In genomic region chr15:75453703-75454470, GRCh38 we compare ENCODE assay signal across 1 cellular context.
TF ChIP-seq lines count a peak whose summit lies in the region.

No MANE protein-coding gene starts in this region.

TF ChIP-seq in HEK293, 187 proteins besides CTCF, POLR2A, EP300 and RAD21 (continued from another document):
- TF ChIP-seq ZBTB11 (tag by site-specific recombination; conservative IDR thresholded peaks at IDR 0.05; ENCODE audit: low read depth), result peak; percentile 90
- no peak for TF ChIP-seq ZNF416 (tag by site-specific recombination; IDR thresholded peaks at IDR 0.05)
- TF ChIP-seq, protein P1, sequence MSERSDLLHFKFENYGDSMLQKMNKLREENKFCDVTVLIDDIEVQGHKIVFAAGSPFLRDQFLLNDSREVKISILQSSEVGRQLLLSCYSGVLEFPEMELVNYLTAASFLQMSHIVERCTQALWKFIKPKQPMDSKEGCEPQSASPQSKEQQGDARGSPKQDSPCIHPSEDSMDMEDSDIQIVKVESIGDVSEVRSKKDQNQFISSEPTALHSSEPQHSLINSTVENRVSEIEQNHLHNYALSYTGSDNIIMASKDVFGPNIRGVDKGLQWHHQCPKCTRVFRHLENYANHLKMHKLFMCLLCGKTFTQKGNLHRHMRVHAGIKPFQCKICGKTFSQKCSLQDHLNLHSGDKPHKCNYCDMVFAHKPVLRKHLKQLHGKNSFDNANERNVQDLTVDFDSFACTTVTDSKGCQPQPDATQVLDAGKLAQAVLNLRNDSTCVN (tag by site-specific recombination; optimal IDR thresholded peaks at IDR 0.05), result peak; percentile 63
- peak; percentile 72; the same call in 1 of the 2 replicates for TF ChIP-seq ZNF391 (tag by site-specific recombination; IDR thresholded peaks at IDR 0.05; ENCODE audit: borderline replicate concordance, low read depth)
- TF ChIP-seq TSHZ1 (tag by site-specific recombination; IDR thresholded peaks at IDR 0.05; ENCODE audit: borderline replicate concordance), result no peak
- TF ChIP-seq KLF10 (tag by site-specific recombination; IDR thresholded peaks at IDR 0.05), result peak; percentile 99
- TF ChIP-seq, protein P2, sequence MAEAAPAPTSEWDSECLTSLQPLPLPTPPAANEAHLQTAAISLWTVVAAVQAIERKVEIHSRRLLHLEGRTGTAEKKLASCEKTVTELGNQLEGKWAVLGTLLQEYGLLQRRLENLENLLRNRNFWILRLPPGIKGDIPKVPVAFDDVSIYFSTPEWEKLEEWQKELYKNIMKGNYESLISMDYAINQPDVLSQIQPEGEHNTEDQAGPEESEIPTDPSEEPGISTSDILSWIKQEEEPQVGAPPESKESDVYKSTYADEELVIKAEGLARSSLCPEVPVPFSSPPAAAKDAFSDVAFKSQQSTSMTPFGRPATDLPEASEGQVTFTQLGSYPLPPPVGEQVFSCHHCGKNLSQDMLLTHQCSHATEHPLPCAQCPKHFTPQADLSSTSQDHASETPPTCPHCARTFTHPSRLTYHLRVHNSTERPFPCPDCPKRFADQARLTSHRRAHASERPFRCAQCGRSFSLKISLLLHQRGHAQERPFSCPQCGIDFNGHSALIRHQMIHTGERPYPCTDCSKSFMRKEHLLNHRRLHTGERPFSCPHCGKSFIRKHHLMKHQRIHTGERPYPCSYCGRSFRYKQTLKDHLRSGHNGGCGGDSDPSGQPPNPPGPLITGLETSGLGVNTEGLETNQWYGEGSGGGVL (tag by site-specific recombination; IDR thresholded peaks at IDR 0.05), result peak; percentile 79
- TF ChIP-seq ZNF843 (tag by site-specific recombination; IDR thresholded peaks at IDR 0.05), result peak; percentile 36; the same call in 1 of the 2 replicates
- TF ChIP-seq ZNF660 (tag by site-specific recombination; IDR thresholded peaks at IDR 0.05), result peak; percentile 29; the same call in 1 of the 2 replicates
- no peak for TF ChIP-seq ZNF548 (tag by site-specific recombination; IDR thresholded peaks at IDR 0.05)
- TF ChIP-seq ZSCAN4 (tag by site-specific recombination; IDR thresholded peaks at IDR 0.05), result no peak
- no peak for TF ChIP-seq ZNF350 (tag by site-specific recombination; IDR thresholded peaks at IDR 0.05)
- TF ChIP-seq ZNF133 (tag by site-specific recombination; IDR thresholded peaks at IDR 0.05), result no peak
- no peak for TF ChIP-seq ZNF132 (tag by site-specific recombination; IDR thresholded peaks at IDR 0.05; ENCODE audit: borderline replicate concordance)
- TF ChIP-seq GLIS1 (tag by site-specific recombination; IDR thresholded peaks at IDR 0.05), result peak; percentile 83
- 0 out of 2 replicates have a peak, but pooled peaks have one; percentile 20 for TF ChIP-seq ZNF501 (tag by site-specific recombination; IDR thresholded peaks at IDR 0.05)
- TF ChIP-seq SP2 (tag by site-specific recombination; IDR thresholded peaks at IDR 0.05), result peak; percentile 96
- TF ChIP-seq, protein P3, sequence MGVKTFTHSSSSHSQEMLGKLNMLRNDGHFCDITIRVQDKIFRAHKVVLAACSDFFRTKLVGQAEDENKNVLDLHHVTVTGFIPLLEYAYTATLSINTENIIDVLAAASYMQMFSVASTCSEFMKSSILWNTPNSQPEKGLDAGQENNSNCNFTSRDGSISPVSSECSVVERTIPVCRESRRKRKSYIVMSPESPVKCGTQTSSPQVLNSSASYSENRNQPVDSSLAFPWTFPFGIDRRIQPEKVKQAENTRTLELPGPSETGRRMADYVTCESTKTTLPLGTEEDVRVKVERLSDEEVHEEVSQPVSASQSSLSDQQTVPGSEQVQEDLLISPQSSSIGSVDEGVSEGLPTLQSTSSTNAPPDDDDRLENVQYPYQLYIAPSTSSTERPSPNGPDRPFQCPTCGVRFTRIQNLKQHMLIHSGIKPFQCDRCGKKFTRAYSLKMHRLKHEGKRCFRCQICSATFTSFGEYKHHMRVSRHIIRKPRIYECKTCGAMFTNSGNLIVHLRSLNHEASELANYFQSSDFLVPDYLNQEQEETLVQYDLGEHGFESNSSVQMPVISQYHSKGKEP (tag by site-specific recombination; IDR thresholded peaks at IDR 0.05), result peak; percentile 38; the same call in 1 of the 2 replicates
- 0 out of 2 replicates have a peak, but pooled peaks have one; percentile 24 for TF ChIP-seq ZNF324 (tag by site-specific recombination; IDR thresholded peaks at IDR 0.05)
- TF ChIP-seq ZXDB (tag by site-specific recombination; IDR thresholded peaks at IDR 0.05), result 0 out of 2 replicates have a peak, but pooled peaks have one; percentile 85
- TF ChIP-seq, protein P4, sequence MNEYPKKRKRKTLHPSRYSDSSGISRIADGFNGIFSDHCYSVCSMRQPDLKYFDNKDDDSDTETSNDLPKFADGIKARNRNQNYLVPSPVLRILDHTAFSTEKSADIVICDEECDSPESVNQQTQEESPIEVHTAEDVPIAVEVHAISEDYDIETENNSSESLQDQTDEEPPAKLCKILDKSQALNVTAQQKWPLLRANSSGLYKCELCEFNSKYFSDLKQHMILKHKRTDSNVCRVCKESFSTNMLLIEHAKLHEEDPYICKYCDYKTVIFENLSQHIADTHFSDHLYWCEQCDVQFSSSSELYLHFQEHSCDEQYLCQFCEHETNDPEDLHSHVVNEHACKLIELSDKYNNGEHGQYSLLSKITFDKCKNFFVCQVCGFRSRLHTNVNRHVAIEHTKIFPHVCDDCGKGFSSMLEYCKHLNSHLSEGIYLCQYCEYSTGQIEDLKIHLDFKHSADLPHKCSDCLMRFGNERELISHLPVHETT (tag by site-specific recombination; IDR thresholded peaks at IDR 0.05), result peak; percentile 64; the same call in 1 of the 2 replicates
- TF ChIP-seq, protein P5, sequence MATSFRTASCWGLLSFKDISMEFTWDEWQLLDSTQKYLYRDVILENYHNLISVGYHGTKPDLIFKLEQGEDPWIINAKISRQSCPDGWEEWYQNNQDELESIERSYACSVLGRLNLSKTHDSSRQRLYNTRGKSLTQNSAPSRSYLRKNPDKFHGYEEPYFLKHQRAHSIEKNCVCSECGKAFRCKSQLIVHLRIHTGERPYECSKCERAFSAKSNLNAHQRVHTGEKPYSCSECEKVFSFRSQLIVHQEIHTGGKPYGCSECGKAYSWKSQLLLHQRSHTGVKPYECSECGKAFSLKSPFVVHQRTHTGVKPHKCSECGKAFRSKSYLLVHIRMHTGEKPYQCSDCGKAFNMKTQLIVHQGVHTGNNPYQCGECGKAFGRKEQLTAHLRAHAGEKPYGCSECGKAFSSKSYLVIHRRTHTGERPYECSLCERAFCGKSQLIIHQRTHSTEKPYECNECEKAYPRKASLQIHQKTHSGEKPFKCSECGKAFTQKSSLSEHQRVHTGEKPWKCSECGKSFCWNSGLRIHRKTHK (tag by site-specific recombination; IDR thresholded peaks at IDR 0.05), result no peak
- TF ChIP-seq ZNF664 (tag by site-specific recombination; IDR thresholded peaks at IDR 0.05), result no peak
